ENCODE assay signal across 12 cellular contexts in the genomic region with DNA sequence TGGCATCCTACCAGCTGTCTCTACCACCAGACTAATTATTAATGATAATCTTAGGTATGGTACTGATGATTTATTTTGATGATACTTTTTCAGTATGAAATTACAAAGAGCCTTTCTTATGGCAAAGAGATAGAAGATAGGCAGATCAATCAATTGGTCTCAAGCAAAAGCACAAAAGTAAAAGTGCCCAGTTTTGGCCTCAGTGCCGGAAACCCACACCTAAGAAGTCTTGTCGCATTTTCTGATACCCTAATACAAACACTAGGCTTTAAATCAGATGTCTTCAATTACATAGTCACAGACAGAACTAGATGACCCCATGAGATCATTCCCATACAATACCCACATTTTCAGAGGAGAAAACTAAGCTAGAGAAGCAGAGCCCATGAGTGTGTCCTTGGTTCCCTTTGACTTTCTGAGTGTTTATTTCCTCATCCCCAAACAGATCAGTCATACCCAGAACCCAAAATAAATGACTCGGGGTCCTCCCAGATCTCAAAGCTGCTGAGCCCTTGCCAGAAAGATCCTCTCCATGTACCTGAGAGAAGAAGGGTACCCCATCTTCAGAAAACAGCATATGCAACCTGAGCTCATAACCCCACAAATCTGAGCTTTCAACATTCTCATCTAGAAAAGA. TPM values are rescaled to one million over a fixed set of nuclear protein-coding genes. Genes with fewer than 3 reads are reported as not detected.
DNase-seq lines count a peak whose midpoint lies in the region; FAIRE-seq and TF ChIP-seq lines count a peak whose summit lies in the region.
"Had no signal": no experiment of that assay in that cellular context is flagged by ENCODE, and none has a peak within 500 bp of the region (broad histone marks: within the 10 kb centered on the region; RNA-seq: fewer than 3 reads in every experiment).

No MANE protein-coding gene starts in this region.

- POLR2A ChIA-PET in CD4-positive, alpha-beta memory T cell (lab: Charles Lee; ENCODE audit: partially characterized antibody) = interaction anchor here (0.9 to 2.8 kb wide), 10 partner anchors 18 to 152 kb away, joined by 3 to 17 read pairs (median 4); no protein-coding TSS in a partner anchor

- H3K4me3 ChIP-seq in CD4-positive, alpha-beta memory T cell (ENCODE audit: low read length in 2 of 2) = peak overlapping the region; percentile 34 to 48
- H3K4me3 ChIP-seq in prostate gland = no peak overlapping the region

- no peaks in the 10 kb centered on the region for H3K9me3 ChIP-seq in CD4-positive, alpha-beta memory T cell (ENCODE audit: control insufficient read depth in 1 of 2, low read length in 2 of 2)
- H3K9me3 ChIP-seq in prostate gland = no peaks in the 10 kb centered on the region

- H3K27ac ChIP-seq in CD4-positive, alpha-beta memory T cell (ENCODE audit: low read depth, low read length) = peak overlapping the region; percentile 85
- H3K27ac ChIP-seq in prostate gland = peak overlapping the region; percentile 11 to 27

- TF ChIP-seq CTCF in brain (conservative IDR thresholded peaks at IDR 0.05) (no peak), prostate gland (IDR thresholded peaks at IDR 0.05) (no peak)

- H3K4me1 ChIP-seq in CD4-positive, alpha-beta memory T cell (ENCODE audit: insufficient read depth, low read length) = peaks cover 80% of the 10 kb centered on the region
- H3K4me1 ChIP-seq in prostate gland (replicated peaks) = peaks cover 28% of the 10 kb centered on the region

- intact Hi-C loops in CD4-positive, alpha-beta memory T cell (cut with micrococcal nuclease) = loop anchor here (1.0 kb wide), 1 partner anchor 8 kb away; the partner anchor contains the start of gene ITPKB
- intact Hi-C loops in prostate gland (cut with DNase I) = no loop called here

- peak in 2 of 5 donors; percentile 17 to 24 for DNase-seq in CD4-positive, alpha-beta memory T cell
- no peak for DNase-seq in GM19239 (ENCODE audit: insufficient read length, low spot score)
- no peak for DNase-seq in prostate gland (ENCODE audit: low spot score)
- no peak for DNase-seq in NCI-H82 (lab: John Stamatoyannopoulos, UW)
- DNase-seq in central memory CD4-positive, alpha-beta T cell = no peak
- no peak for DNase-seq in NCI-H1417 treated with DMSO at 0.1 percent for 48 hours (lab: John Stamatoyannopoulos, UW)
- DNase-seq: effector CD4-positive, alpha-beta T cell; hippocampal formation; NCI-H146; T-helper 9 cell had no signal

- peaks cover 75 to 93% of the 10 kb centered on the region in 2 donors for H3K36me3 Mint-ChIP-seq in CD4-positive, alpha-beta memory T cell
- H3K36me3 Mint-ChIP-seq in brain = peaks cover 5% of the 10 kb centered on the region

- H3K27me3 Mint-ChIP-seq in CD4-positive, alpha-beta memory T cell = no peaks in the 10 kb centered on the region
- H3K27me3 Mint-ChIP-seq in brain = no peaks in the 10 kb centered on the region

- H3K4me1 Mint-ChIP-seq in CD4-positive, alpha-beta memory T cell = peaks cover 50 to 95% (median 68%) of the 10 kb centered on the region in 4 donors
- H3K4me1 Mint-ChIP-seq in brain = peaks cover 76% of the 10 kb centered on the region

- H3K4me3 Mint-ChIP-seq in CD4-positive, alpha-beta memory T cell = peak overlapping the region; percentile 84 to 99 (median 96)
- H3K4me3 Mint-ChIP-seq in brain = peak overlapping the region; percentile 8 to 77 (median 66)

- H3K36me3 ChIP-seq in CD4-positive, alpha-beta memory T cell (ENCODE audit: insufficient read depth, low read length) = peaks cover 15% of the 10 kb centered on the region
- H3K36me3 ChIP-seq in prostate gland = no peaks in the 10 kb centered on the region

- WGBS in prostate gland = 62% methylated on average over 3 of the region's 3 CpGs

- peak; percentile 70 for FAIRE-seq in GM19239 (lab: Jason Lieb, UNC)

- H3K27me3 ChIP-seq in CD4-positive, alpha-beta memory T cell (ENCODE audit: insufficient read depth, low read length) = no peaks in the 10 kb centered on the region
- no peaks in the 10 kb centered on the region for H3K27me3 ChIP-seq in prostate gland (replicated peaks; ENCODE audit: insufficient read depth)

- H3K27ac Mint-ChIP-seq in CD4-positive, alpha-beta memory T cell = peak overlapping the region; percentile 89 to 100 (median 94)
- peak overlapping the region in 4 of 5 experiments; percentile 42 to 76 (median 64) for H3K27ac Mint-ChIP-seq in brain

- CTCF ChIA-PET in CD4-positive, alpha-beta memory T cell (lab: Charles Lee; ENCODE audit: partially characterized antibody) = interaction anchor here (0.6 to 2.5 kb wide), 9 partner anchors 9 to 95 kb away, joined by 3 to 10 read pairs (median 4); no protein-coding TSS in a partner anchor

- TF ChIP-seq POLR2A in prostate gland (IDR thresholded peaks at IDR 0.05) = no peak

- no peaks in the 10 kb centered on the region for H3K9me3 Mint-ChIP-seq in CD4-positive, alpha-beta memory T cell
- H3K9me3 Mint-ChIP-seq in brain = peaks cover 0 to 2% (median 0%) of the 10 kb centered on the region in 5 experiments
- H3K9me3 Mint-ChIP-seq: nephron had no signal

RNA-seq across cellular contexts. Expression of gene ITPKB, which starts 7.7 kb away (rescaled TPM):
- total RNA-seq in CD4-positive, alpha-beta memory T cell = 100 to 1,000 TPM; 156 to 159 TPM
- 10 to 100 TPM; 52.2 to 52.3 TPM for polyA plus RNA-seq in CD4-positive, alpha-beta memory T cell
- polyA plus RNA-seq in brain (ENCODE audit: insufficient read depth, low read depth, low replicate concordance) = 85.7 TPM
- 10 to 100 TPM; 47.5 to 49.2 TPM for total RNA-seq in prostate gland

Comparison
In these comparisons a context has a peak if more than half of its experiments do, and no peak if none do; other contexts are left out.
1. H3K4me3 ChIP-seq: peak in CD4-positive, alpha-beta memory T cell (2 of 2); none in prostate gland (0 of 2).